8 cellular contexts compared by ENCODE assay signal in the genomic region with DNA sequence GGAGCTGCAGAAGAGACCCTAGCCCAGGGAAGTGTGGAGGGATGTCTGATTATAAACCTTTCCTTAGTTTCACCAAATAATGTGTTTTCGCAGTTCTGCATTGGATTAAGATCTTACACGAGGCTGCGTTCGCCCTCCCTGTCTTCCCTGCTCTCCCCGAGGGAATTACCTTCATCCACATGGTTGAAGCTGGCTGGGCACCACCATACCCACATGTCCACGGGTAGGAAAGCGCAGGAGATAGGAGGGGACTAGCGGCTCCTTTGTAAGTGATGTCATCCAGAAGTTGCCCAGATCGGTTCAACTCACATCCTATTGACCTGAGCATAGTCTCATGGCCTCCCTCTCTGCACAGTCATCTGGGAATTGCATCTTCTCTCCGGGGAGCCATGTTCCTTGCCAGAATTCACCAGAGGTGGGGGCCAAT. TPM values are rescaled to one million over a fixed set of nuclear protein-coding genes. Genes with fewer than 3 reads are reported as not detected.
DNase-seq lines count a peak whose midpoint lies in the region; ATAC-seq and TF ChIP-seq lines count a peak whose summit lies in the region.

No MANE protein-coding gene starts in this region.

- peak overlapping the region; percentile 78 to 79 for H3K27ac ChIP-seq in prostate gland

- TF ChIP-seq POLR2A in prostate gland (IDR thresholded peaks at IDR 0.05) = no peak

- CTCF ChIA-PET in activated naive CD4-positive, alpha-beta T cell treated with anti-CD3 and anti-CD28 coated beads, Interleukin-2, amount 10 ng/mL, durations not matched to agents 7 days and 5 days (lab: Charles Lee) = interaction anchor here (0.8 to 1.8 kb wide), 2 partner anchors 11 to 100 kb away, joined by 3 read pairs; no protein-coding TSS in a partner anchor

- H3K27me3 Mint-ChIP-seq in activated naive CD4-positive, alpha-beta T cell treated with anti-CD3 and anti-CD28 coated beads, Interleukin-2, amount 10 ng/mL, durations not matched to agents 7 days and 5 days = peaks cover 12% of the 10 kb centered on the region
- H3K27me3 Mint-ChIP-seq in glutamatergic neuron (ENCODE audit: unreplicated experiment) = peaks cover 12% of the 10 kb centered on the region

- H3K27ac Mint-ChIP-seq in activated naive CD4-positive, alpha-beta T cell treated with anti-CD3 and anti-CD28 coated beads, Interleukin-2, amount 10 ng/mL, durations not matched to agents 7 days and 5 days = peak overlapping the region; percentile 88
- H3K27ac Mint-ChIP-seq in glutamatergic neuron (ENCODE audit: unreplicated experiment) = peak overlapping the region; percentile 79

- peak overlapping the region; percentile 94 for H3K4me3 Mint-ChIP-seq in activated naive CD4-positive, alpha-beta T cell treated with anti-CD3 and anti-CD28 coated beads, Interleukin-2, amount 10 ng/mL, durations not matched to agents 7 days and 5 days
- H3K4me3 Mint-ChIP-seq in glutamatergic neuron (ENCODE audit: unreplicated experiment) = peak overlapping the region; percentile 94

- H3K36me3 ChIP-seq in prostate gland = no peaks in the 10 kb centered on the region

- H3K9me3 Mint-ChIP-seq in activated naive CD4-positive, alpha-beta T cell treated with anti-CD3 and anti-CD28 coated beads, Interleukin-2, amount 10 ng/mL, durations not matched to agents 7 days and 5 days = no peaks in the 10 kb centered on the region
- H3K9me3 Mint-ChIP-seq in glutamatergic neuron (ENCODE audit: unreplicated experiment) = peaks cover 14% of the 10 kb centered on the region

- intact Hi-C loops in prostate gland (cut with DNase I) = loop anchor here (2.0 to 5.0 kb wide), 3 partner anchors 60 to 431 kb away; partner anchors contain the start of genes CHCHD5 and POLR1B

- H3K4me1 Mint-ChIP-seq in activated naive CD4-positive, alpha-beta T cell treated with anti-CD3 and anti-CD28 coated beads, Interleukin-2, amount 10 ng/mL, durations not matched to agents 7 days and 5 days = peaks cover 34% of the 10 kb centered on the region
- peaks cover 25% of the 10 kb centered on the region for H3K4me1 Mint-ChIP-seq in glutamatergic neuron (ENCODE audit: low read depth, unreplicated experiment)

- no peaks in the 10 kb centered on the region for H3K9me3 ChIP-seq in prostate gland

- WGBS in prostate gland = 12% methylated on average over 10 of the region's 10 CpGs

- peaks cover 21% of the 10 kb centered on the region for H3K36me3 Mint-ChIP-seq in activated naive CD4-positive, alpha-beta T cell treated with anti-CD3 and anti-CD28 coated beads, Interleukin-2, amount 10 ng/mL, durations not matched to agents 7 days and 5 days
- no peaks in the 10 kb centered on the region for H3K36me3 Mint-ChIP-seq in glutamatergic neuron (ENCODE audit: unreplicated experiment)

- H3K4me3 ChIP-seq in prostate gland = peak overlapping the region; percentile 70 to 78

- ATAC-seq in GM19328 (IDR thresholded peaks at IDR 0.05; ENCODE audit: unreplicated experiment) (no peak), HG02938 (IDR thresholded peaks at IDR 0.05; ENCODE audit: unreplicated experiment) (no peak)

- H3K4me1 ChIP-seq in prostate gland (replicated peaks) = no peaks in the 10 kb centered on the region

- H3K27me3 ChIP-seq in prostate gland (replicated peaks; ENCODE audit: insufficient read depth) = no peaks in the 10 kb centered on the region

- peak; percentile 20 for DNase-seq in stimulated activated CD4-positive, alpha-beta T cell treated with anti-CD3 and anti-CD28 coated beads, Interleukin-15, amount 100 ng/mL, for 24 hours
- no peak for DNase-seq in stimulated activated CD4-positive, alpha-beta T cell treated with anti-CD3 and anti-CD28 coated beads, Interleukin-12 subunit alpha, Interleukin-12 subunit beta, amount 100 ng/mL, for 4 hours
- DNase-seq in NCI-H2171 treated with DMSO at 0.1 percent for 48 hours (lab: John Stamatoyannopoulos, UW) = peak; percentile 49
- DNase-seq in activated naive CD4-positive, alpha-beta T cell treated with anti-CD3 and anti-CD28 coated beads, Interleukin-2, amount 10 ng/mL, durations not matched to agents 7 days and 5 days = no peak
- DNase-seq in glutamatergic neuron = peak; percentile 42
- DNase-seq in prostate gland (ENCODE audit: low spot score) = no peak

- TF ChIP-seq CTCF in glutamatergic neuron (IDR thresholded peaks at IDR 0.05; ENCODE audit: partially characterized antibody, unreplicated experiment) = no peak
- no peak for TF ChIP-seq CTCF in prostate gland (IDR thresholded peaks at IDR 0.05)

RNA-seq across cellular contexts. Expression of gene TTL, which starts 1.1 kb away (rescaled TPM):
- total RNA-seq in glutamatergic neuron (ENCODE audit: unreplicated experiment) = 126 TPM
- total RNA-seq in prostate gland = 10 to 100 TPM in 1 of 2 donors, 1 to 10 TPM in 1; 8.2 to 12.0 TPM

RNA-seq across cellular contexts. Expression of gene RGPD8, which starts 49.6 kb away (rescaled TPM):
- total RNA-seq in glutamatergic neuron (ENCODE audit: unreplicated experiment) (29.3 TPM), prostate gland (10 to 100 TPM; 14.3 to 15.6 TPM)

RNA-seq across cellular contexts. Expression of gene POLR1B, which starts 59.2 kb away (rescaled TPM):
- total RNA-seq in glutamatergic neuron (ENCODE audit: unreplicated experiment) = 13.9 TPM
- total RNA-seq in prostate gland = 10 to 100 TPM; 13.1 to 14.0 TPM

Comparison
In these comparisons a context has a peak if more than half of its experiments do, and no peak if none do; other contexts are left out.
1. DNase-seq: peak in stimulated activated CD4-positive, alpha-beta T cell treated with anti-CD3 and anti-CD28 coated beads, Interleukin-15, amount 100 ng/mL, for 24 hours (single experiment), NCI-H2171 treated with DMSO at 0.1 percent for 48 hours (single experiment) and glutamatergic neuron (single experiment); none in stimulated activated CD4-positive, alpha-beta T cell treated with anti-CD3 and anti-CD28 coated beads, Interleukin-12 subunit alpha, Interleukin-12 subunit beta, amount 100 ng/mL, for 4 hours (single experiment), activated naive CD4-positive, alpha-beta T cell treated with anti-CD3 and anti-CD28 coated beads, Interleukin-2, amount 10 ng/mL, durations not matched to agents 7 days and 5 days (single experiment) and prostate gland (single experiment).